In genomic region chr14:50036637-50037036, GRCh38 we compare ENCODE assay signal across 29 cellular contexts.
"Had no signal": no experiment of that assay in that cellular context is flagged by ENCODE, and none has a peak within 500 bp of the region (broad histone marks: within the 10 kb centered on the region; RNA-seq: fewer than 3 reads in every experiment).

No MANE protein-coding gene starts in this region.

- H3K9me3 Mint-ChIP-seq: activated CD8-positive, alpha-beta T cell treated with anti-CD3 and anti-CD28 coated beads for 36 hours; activated naive CD4-positive, alpha-beta T cell treated with anti-CD3 and anti-CD28 coated beads, Interleukin-2, amount 10 ng/mL, durations not matched to agents 7 days and 5 days; immature natural killer cell; memory B cell; naive thymus-derived CD4-positive, alpha-beta T cell; neural progenitor cell; T-helper 2 cell treated with Interferon-gamma antibody and Interleukin-4, amounts not matched to agents 5 μg/mL and 100 μg/mL, for 36 hours had no signal

- ATAC-seq: activated CD8-positive, alpha-beta T cell treated with anti-CD3 and anti-CD28 coated beads for 36 hours; heart left ventricle; naive thymus-derived CD4-positive, alpha-beta T cell; psoas muscle had no signal

- H3K27ac ChIP-seq: colonic mucosa, dorsolateral prefrontal cortex, heart left ventricle, neural progenitor cell, parathyroid adenoma, psoas muscle, testis, transverse colon had no signal

- DNase-seq: activated CD4-positive, alpha-beta T cell treated with anti-CD3 and anti-CD28 coated beads for 4 hours; activated CD4-positive, CD25-positive, alpha-beta regulatory T cell; activated CD8-positive, alpha-beta T cell treated with anti-CD3 and anti-CD28 coated beads for 36 hours; activated effector memory CD4-positive, alpha-beta T cell treated with Interleukin-2 at 50 U/mL for 16 hours; activated naive CD4-positive, alpha-beta T cell treated with anti-CD3 and anti-CD28 coated beads, Interleukin-2, amount 10 ng/mL, durations not matched to agents 7 days and 5 days; activated T-cell treated with anti-CD3 and anti-CD28 coated beads, Interleukin-2, amount 50 U/mL, for 48 hours; colonic mucosa; effector memory CD4-positive, alpha-beta T cell; erythroblast; foreskin fibroblast; heart left ventricle; hypothalamus; immature natural killer cell; midbrain; naive thymus-derived CD4-positive, alpha-beta T cell; occipital lobe; psoas muscle; stimulated activated CD4-positive, alpha-beta T cell treated with anti-CD3 and anti-CD28 coated beads, Interleukin-15, amount 100 ng/mL, for 24 hours; stimulated activated CD4-positive, alpha-beta T cell treated with anti-CD3 and anti-CD28 coated beads, Interleukin-2, amount 100 ng/mL, for 24 hours; stimulated activated naive CD4-positive, alpha-beta T cell; T-helper 1 cell; testis; transverse colon had no signal

- H3K36me3 Mint-ChIP-seq: neural progenitor cell had no signal

- H3K4me3 Mint-ChIP-seq: activated CD8-positive, alpha-beta T cell treated with anti-CD3 and anti-CD28 coated beads for 36 hours; activated naive CD4-positive, alpha-beta T cell treated with anti-CD3 and anti-CD28 coated beads, Interleukin-2, amount 10 ng/mL, durations not matched to agents 7 days and 5 days; immature natural killer cell; memory B cell; naive thymus-derived CD4-positive, alpha-beta T cell; neural progenitor cell; T-helper 2 cell treated with Interferon-gamma antibody and Interleukin-4, amounts not matched to agents 5 μg/mL and 100 μg/mL, for 36 hours had no signal

- H3K36me3 ChIP-seq: colonic mucosa, heart left ventricle, neural progenitor cell, transverse colon, uterus had no signal

- H3K9me3 ChIP-seq: colonic mucosa, heart left ventricle, psoas muscle, testis, transverse colon, uterus had no signal

- H3K4me3 ChIP-seq: colonic mucosa, dorsolateral prefrontal cortex, heart left ventricle, neural progenitor cell, psoas muscle, testis, transverse colon, uterus had no signal

- H3K27me3 Mint-ChIP-seq: activated CD8-positive, alpha-beta T cell treated with anti-CD3 and anti-CD28 coated beads for 36 hours; activated naive CD4-positive, alpha-beta T cell treated with anti-CD3 and anti-CD28 coated beads, Interleukin-2, amount 10 ng/mL, durations not matched to agents 7 days and 5 days; memory B cell; naive thymus-derived CD4-positive, alpha-beta T cell had no signal

- H3K27ac Mint-ChIP-seq: activated CD8-positive, alpha-beta T cell treated with anti-CD3 and anti-CD28 coated beads for 36 hours; activated naive CD4-positive, alpha-beta T cell treated with anti-CD3 and anti-CD28 coated beads, Interleukin-2, amount 10 ng/mL, durations not matched to agents 7 days and 5 days; memory B cell; neural progenitor cell; T-helper 2 cell treated with Interferon-gamma antibody and Interleukin-4, amounts not matched to agents 5 μg/mL and 100 μg/mL, for 36 hours had no signal

- H3K4me1 Mint-ChIP-seq: neural progenitor cell had no signal

- H3K4me1 ChIP-seq: neural progenitor cell, psoas muscle, testis, uterus had no signal

- H3K27me3 ChIP-seq: colonic mucosa, dorsolateral prefrontal cortex, heart left ventricle, neural progenitor cell, testis, transverse colon, uterus had no signal
